1 cellular context compared by ENCODE assay signal in genomic region chr14:90508536-90509254, GRCh38.
TF ChIP-seq lines count a peak whose summit lies in the region.

No MANE protein-coding gene starts in this region.

TF ChIP-seq in H1, 55 proteins besides CTCF, POLR2A, EP300 and RAD21:
- TF ChIP-seq MAX (IDR thresholded peaks at IDR 0.05), result peak; percentile 9; the same call in 1 of the 2 replicates
- TF ChIP-seq POU5F1 (IDR thresholded peaks at IDR 0.05; ENCODE audit: low read depth, low read length), result no peak
